1 cellular context compared by ENCODE assay signal in genomic region chr1:208929575-208929974, GRCh38.
TF ChIP-seq lines count a peak whose summit lies in the region.

No MANE protein-coding gene starts in this region.

TF ChIP-seq in HepG2, 621 proteins besides CTCF, POLR2A, EP300 and RAD21 (continued from another document):
- TF ChIP-seq RNF219 (CRISPR knock-in tag; IDR thresholded peaks at IDR 0.05) = no peak
- TF ChIP-seq KDM4B (CRISPR knock-in tag; IDR thresholded peaks at IDR 0.05) = no peak
- TF ChIP-seq ZNF382 (CRISPR knock-in tag; IDR thresholded peaks at IDR 0.05; ENCODE audit: borderline replicate concordance) = no peak
- no peak for TF ChIP-seq ZKSCAN1 (IDR thresholded peaks at IDR 0.05; ENCODE audit: low read length)
- no peak for TF ChIP-seq SAFB2 (CRISPR knock-in tag; IDR thresholded peaks at IDR 0.05; ENCODE audit: borderline replicate concordance, low read depth)
- TF ChIP-seq ATF2 (CRISPR knock-in tag; IDR thresholded peaks at IDR 0.05) = no peak
- no peak for TF ChIP-seq DBP (CRISPR knock-in tag; IDR thresholded peaks at IDR 0.05; ENCODE audit: not compliant biosample characterization)
- no peak for TF ChIP-seq GTF3A (CRISPR knock-in tag; conservative IDR thresholded peaks at IDR 0.05)
- no peak for TF ChIP-seq HHEX (CRISPR knock-in tag; IDR thresholded peaks at IDR 0.05)
- TF ChIP-seq IKZF4 (CRISPR knock-in tag; IDR thresholded peaks at IDR 0.05; ENCODE audit: borderline replicate concordance, low read depth, not compliant biosample characterization) = no peak
TF ChIP-seq in HepG2: peak in this region for 0.
